Comparison of ENCODE assay signal across 18 cellular contexts in genomic region chr21:29125979-29126378, GRCh38. TPM values are rescaled to one million over a fixed set of nuclear protein-coding genes. Genes with fewer than 3 reads are reported as not detected.
DNase-seq lines count a peak whose midpoint lies in the region; ATAC-seq, FAIRE-seq and TF ChIP-seq lines count a peak whose summit lies in the region.
"Had no signal": no experiment of that assay in that cellular context is flagged by ENCODE, and none has a peak within 500 bp of the region (broad histone marks: within the 10 kb centered on the region; RNA-seq: fewer than 3 reads in every experiment).

No MANE protein-coding gene starts in this region.

- H3K9me3 ChIP-seq in right lobe of liver (no peaks in the 10 kb centered on the region), HepG2 (ENCODE audit: low read length) (no peaks in the 10 kb centered on the region)

- H3K4me3 Mint-ChIP-seq in activated B cell treated with CpG ODN at 0.5 μM for 24 hours (no peak overlapping the region), memory B cell (no peak overlapping the region), osteocyte (ENCODE audit: unreplicated experiment) (no peak overlapping the region), WTC11 (no peak overlapping the region)
- H3K4me3 Mint-ChIP-seq: B cell; CD4-positive, alpha-beta memory T cell; HFFc6 had no signal

- no peaks in the 10 kb centered on the region for H3K27me3 Mint-ChIP-seq in activated B cell treated with CpG ODN at 0.5 μM for 24 hours
- H3K27me3 Mint-ChIP-seq in memory B cell: no peaks in the 10 kb centered on the region
- no peaks in the 10 kb centered on the region for H3K27me3 Mint-ChIP-seq in osteocyte (ENCODE audit: unreplicated experiment)
- H3K27me3 Mint-ChIP-seq in WTC11 (ENCODE audit: low read depth): peaks cover 9% of the 10 kb centered on the region
- H3K27me3 Mint-ChIP-seq: B cell; CD4-positive, alpha-beta memory T cell had no signal

- H3K27me3 ChIP-seq in right lobe of liver (no peaks in the 10 kb centered on the region), HepG2 (ENCODE audit: control insufficient read depth in 1 of 2, insufficient read depth in 2 of 2, low read length in 2 of 2) (no peaks in the 10 kb centered on the region)

- TF ChIP-seq CTCF in right lobe of liver (IDR thresholded peaks at IDR 0.05) (no peak), HepG2 (CRISPR knock-in tag; IDR thresholded peaks at IDR 0.05) (no peak), activated B cell treated with CpG ODN at 0.5 μM for 24 hours (IDR thresholded peaks at IDR 0.05) (no peak), osteocyte (IDR thresholded peaks at IDR 0.05) (no peak), WTC11 (IDR thresholded peaks at IDR 0.05) (no peak)

- ATAC-seq in right lobe of liver: peak; percentile 25 to 54 (median 52)
- ATAC-seq in HepG2: no peak
- ATAC-seq in activated B cell treated with CpG ODN at 0.5 μM for 24 hours (ENCODE audit: low read depth): no peak
- ATAC-seq in memory B cell (ENCODE audit: low read depth): no peak
- ATAC-seq in WTC11: no peak
- ATAC-seq in GM18498 (IDR thresholded peaks at IDR 0.05; ENCODE audit: unreplicated experiment): no peak

- TF ChIP-seq POLR2A in right lobe of liver (IDR thresholded peaks at IDR 0.05): no peak
- no peak for TF ChIP-seq POLR2A in HepG2 (IDR thresholded peaks at IDR 0.05; ENCODE audit: insufficient read depth in 1 of 2, low read depth in 2 of 2, low read length in 2 of 2)

- no peak overlapping the region for H3K4me2 ChIP-seq in HepG2 (ENCODE audit: low read depth, low read length)

- no peak overlapping the region for H2AFZ ChIP-seq in HepG2 (ENCODE audit: low read length)

- peaks cover 3% of the 10 kb centered on the region for H3K36me3 Mint-ChIP-seq in activated B cell treated with CpG ODN at 0.5 μM for 24 hours (ENCODE audit: low read depth)
- peaks cover 7% of the 10 kb centered on the region for H3K36me3 Mint-ChIP-seq in memory B cell
- H3K36me3 Mint-ChIP-seq in osteocyte (ENCODE audit: unreplicated experiment): peaks cover 2% of the 10 kb centered on the region
- 0 out of 2 replicates have a peak, but pooled peaks cover 4% of the 10 kb centered on the region for H3K36me3 Mint-ChIP-seq in WTC11

- no peak for TF ChIP-seq RAD21 in HepG2 (CRISPR knock-in tag; IDR thresholded peaks at IDR 0.05)

- DNase-seq in right lobe of liver (no peak), HepG2 (ENCODE audit: low spot score) (no peak), activated B cell treated with CpG ODN at 0.5 μM for 24 hours (no peak), memory B cell (ENCODE audit: low spot score in 2 of 2) (no peak), osteocyte (ENCODE audit: extremely low spot score, unreplicated experiment) (no peak), WTC11 (ENCODE audit: low spot score) (no peak), NCI-H1092 (lab: John Stamatoyannopoulos, UW) (no peak)
- DNase-seq: ACHN; C1 segment of cervical spinal cord; CD4-positive, alpha-beta memory T cell; DMS153; DMS79 treated with DMSO at 0.1 percent for 48 hours; GDM1; HCEC 1CT; HFFc6 had no signal

- H3K9me3 Mint-ChIP-seq in activated B cell treated with CpG ODN at 0.5 μM for 24 hours: peaks cover 3% of the 10 kb centered on the region
- peaks cover 3% of the 10 kb centered on the region for H3K9me3 Mint-ChIP-seq in memory B cell
- peaks cover 14% of the 10 kb centered on the region for H3K9me3 Mint-ChIP-seq in osteocyte (ENCODE audit: unreplicated experiment)
- H3K9me3 Mint-ChIP-seq in WTC11: peaks cover 26% of the 10 kb centered on the region
- H3K9me3 Mint-ChIP-seq: HFFc6 had no signal

- WGBS in right lobe of liver (ENCODE audit: insufficient coverage, low coverage, low lambda C conversion rate, missing lambda C conversion rate): 38% methylated on average over 3 of the region's 3 CpGs
- 2% methylated on average over 3 of the region's 3 CpGs for WGBS in HepG2 (ENCODE audit: low lambda C conversion rate)

- H3K4me3 ChIP-seq in right lobe of liver (no peak overlapping the region), HepG2 (replicated peaks in 1 of 3; ENCODE audit: insufficient read depth in 1 of 3, low read depth in 2 of 3, low read length in 3 of 3) (no peak overlapping the region)

- FAIRE-seq in HepG2 (lab: Jason Lieb, UNC): no peak

- H3K36me3 ChIP-seq in right lobe of liver: no peaks in the 10 kb centered on the region
- no peaks in the 10 kb centered on the region for H3K36me3 ChIP-seq in HepG2 (replicated peaks in 1 of 2; ENCODE audit: control insufficient read depth in 1 of 2, insufficient read depth in 2 of 2, low read length in 2 of 2)

- BruUV-seq in HepG2 (replicated peaks; lab: Mats Ljungman, UMichigan): no TSS peak

- in situ Hi-C loops in HepG2 (cut with HindIII; ENCODE audit: extremely low pct_ligation_motif_present, low pct_unique_long_range_greater_than_20kb): no loop called here

- no peaks in the 10 kb centered on the region for H3K79me2 ChIP-seq in HepG2 (ENCODE audit: insufficient read depth, low read length)

- no peak overlapping the region for H3K9ac ChIP-seq in HepG2 (ENCODE audit: insufficient read depth, low read depth, low read length)

- H3K4me1 ChIP-seq in right lobe of liver (no peaks in the 10 kb centered on the region), HepG2 (ENCODE audit: insufficient read depth, low read length) (no peaks in the 10 kb centered on the region)

- intact Hi-C loops in right lobe of liver (cut with DNase I) (no loop called here), HepG2 (cut with micrococcal nuclease; ENCODE audit: unreplicated experiment) (no loop called here), activated B cell treated with CpG ODN at 0.5 μM for 24 hours (cut with micrococcal nuclease) (loop anchor here (1.0 to 5.0 kb wide), 3 partner anchors 34 to 107 kb away; no protein-coding TSS in a partner anchor)

- H3K27ac Mint-ChIP-seq in activated B cell treated with CpG ODN at 0.5 μM for 24 hours (peak overlapping the region; percentile 69), memory B cell (peak overlapping the region; percentile 89), osteocyte (ENCODE audit: unreplicated experiment) (no peak overlapping the region), WTC11 (no peak overlapping the region)
- H3K27ac Mint-ChIP-seq: CD4-positive, alpha-beta memory T cell; HFFc6 had no signal

- H3K27ac ChIP-seq in right lobe of liver: no peak overlapping the region
- H3K27ac ChIP-seq in HepG2 (ENCODE audit: extremely low read length, insufficient read depth, low read length): no peak overlapping the region
- H3K27ac ChIP-seq: HL-60 had no signal

- peaks cover 40% of the 10 kb centered on the region for H3K4me1 Mint-ChIP-seq in activated B cell treated with CpG ODN at 0.5 μM for 24 hours
- H3K4me1 Mint-ChIP-seq in memory B cell: peaks cover 33% of the 10 kb centered on the region
- peaks cover 22% of the 10 kb centered on the region for H3K4me1 Mint-ChIP-seq in osteocyte (ENCODE audit: unreplicated experiment)
- no peaks in the 10 kb centered on the region for H3K4me1 Mint-ChIP-seq in WTC11
- H3K4me1 Mint-ChIP-seq: CD4-positive, alpha-beta memory T cell had no signal

- POLR2A ChIA-PET in HepG2 (lab: Yijun Ruan, JAX) (no interaction called here), activated B cell treated with CpG ODN at 0.5 μM for 24 hours (lab: Charles Lee) (interaction anchor here (2.1 kb wide), 1 partner anchor 70 kb away, joined by 18 read pairs; no protein-coding TSS in a partner anchor), WTC11 (lab: Charles Lee) (no interaction called here)

- TF ChIP-seq EP300 in HepG2 (IDR thresholded peaks at IDR 0.05; ENCODE audit: low read depth in 2 of 2, low read length in 2 of 2): no peak
- TF ChIP-seq EP300 in HepG2 (CRISPR knock-in tag; IDR thresholded peaks at IDR 0.05; ENCODE audit: borderline replicate concordance): no peak

- CTCF ChIA-PET in HepG2 (lab: Yijun Ruan, JAX; ENCODE audit: low intra/inter-chr PET ratio, low total read pairs): no interaction called here
- CTCF ChIA-PET in activated B cell treated with CpG ODN at 0.5 μM for 24 hours (lab: Charles Lee): no interaction called here
- CTCF ChIA-PET in WTC11 (lab: Charles Lee): no interaction called here

- H4K20me1 ChIP-seq in HepG2 (ENCODE audit: insufficient read depth, low read length): no peaks in the 10 kb centered on the region

RNA-seq across cellular contexts. Expression of gene MAP3K7CL, which starts 4.5 kb away (rescaled TPM):
- total RNA-seq in right lobe of liver (1 to 10 TPM; 2.0 to 3.5 (median 2.8) TPM), HepG2 (2016; rRNA removed; fragmentation: Illumina TruSeq; extraction: Trizol) (0.15 TPM in 1 of 2 replicates, not detected in the other), activated B cell treated with CpG ODN at 0.5 μM for 24 hours (7.9 and 11.4 TPM in 2 replicates), osteocyte (1.8 and 2.4 TPM in 2 replicates), WTC11 (2021) (0.15 to 0.37 TPM in 2 of 3 replicates, not detected in the other)
- total RNA-seq in HepG2 (2016; cell fraction: cytosol; rRNA removed; fragmentation: Illumina TruSeq; extraction: Trizol; ENCODE audit: low read depth): not detected in 2 replicates
- 0.37 TPM in 1 of 2 replicates, not detected in the other for total RNA-seq in HepG2 (2016; cell fraction: insoluble cytoplasmic fraction; rRNA removed; fragmentation: Illumina TruSeq; extraction: Trizol)
- not detected in 2 replicates for total RNA-seq in HepG2 (2016; cell fraction: membrane; rRNA removed; fragmentation: Illumina TruSeq; extraction: Trizol)
- not detected in 2 replicates for total RNA-seq in HepG2 (2016; cell fraction: nucleus; rRNA removed; fragmentation: Illumina TruSeq; extraction: Trizol)
- 0.04 TPM in 1 of 2 replicates, not detected in the other for polyA plus RNA-seq in HepG2 (2011; rRNA removed)
- 0.04 TPM in 1 of 2 replicates, not detected in the other for polyA plus RNA-seq in HepG2 (2011; cell fraction: cytosol; rRNA removed)
- not detected in 2 replicates for polyA plus RNA-seq in HepG2 (2011; cell fraction: nucleus; rRNA removed)
- polyA plus RNA-seq in HepG2 (2012): not detected in 2 replicates
- 0.18 TPM in 1 of 2 replicates, not detected in the other for polyA plus RNA-seq in HepG2 (2016; cell fraction: cytosol; fragmentation: Illumina TruSeq; extraction: Trizol; ENCODE audit: low read depth)
- not detected in 2 replicates for polyA plus RNA-seq in HepG2 (2016; cell fraction: insoluble cytoplasmic fraction; fragmentation: Illumina TruSeq; extraction: Trizol; ENCODE audit: low read depth)
- 0.13 and 0.19 TPM in 2 replicates for polyA plus RNA-seq in HepG2 (2016; cell fraction: membrane; fragmentation: Illumina TruSeq; extraction: Trizol; ENCODE audit: low read depth)
- not detected in 2 replicates for polyA plus RNA-seq in HepG2 (2016; cell fraction: nucleus; fragmentation: Illumina TruSeq; extraction: Trizol; ENCODE audit: insufficient read depth, low read depth)
- 5.5 TPM in 1 of 2 replicates, not detected in the other for polyA minus RNA-seq in HepG2 (2011; rRNA and poly(A)+ RNA removed; ENCODE audit: low replicate concordance)
- polyA minus RNA-seq in HepG2 (2011; cell fraction: cytosol; rRNA and poly(A)+ RNA removed): not detected in 2 replicates
- not detected in 2 replicates for polyA minus RNA-seq in HepG2 (2011; cell fraction: nucleus; rRNA and poly(A)+ RNA removed)

RNA-seq across cellular contexts. Expression of gene CCT8, which starts 52.5 kb away (rescaled TPM):
- total RNA-seq in right lobe of liver: 10 to 100 TPM; 34.3 to 83.1 (median 55.0) TPM
- 325 and 538 TPM in 2 replicates for total RNA-seq in HepG2 (2016; rRNA removed; fragmentation: Illumina TruSeq; extraction: Trizol)
- 81.4 and 96.3 TPM in 2 replicates for total RNA-seq in HepG2 (2016; cell fraction: cytosol; rRNA removed; fragmentation: Illumina TruSeq; extraction: Trizol; ENCODE audit: low read depth)
- total RNA-seq in HepG2 (2016; cell fraction: insoluble cytoplasmic fraction; rRNA removed; fragmentation: Illumina TruSeq; extraction: Trizol): 336 and 530 TPM in 2 replicates
- 134 and 165 TPM in 2 replicates for total RNA-seq in HepG2 (2016; cell fraction: membrane; rRNA removed; fragmentation: Illumina TruSeq; extraction: Trizol)
- total RNA-seq in HepG2 (2016; cell fraction: nucleus; rRNA removed; fragmentation: Illumina TruSeq; extraction: Trizol): 137 and 155 TPM in 2 replicates
- polyA plus RNA-seq in HepG2 (2011; rRNA removed): 87.0 and 127 TPM in 2 replicates
- polyA plus RNA-seq in HepG2 (2011; cell fraction: cytosol; rRNA removed): 80.0 and 97.4 TPM in 2 replicates
- 53.9 and 70.6 TPM in 2 replicates for polyA plus RNA-seq in HepG2 (2011; cell fraction: nucleus; rRNA removed)
- polyA plus RNA-seq in HepG2 (2012): 174 and 217 TPM in 2 replicates
- polyA plus RNA-seq in HepG2 (2016; cell fraction: cytosol; fragmentation: Illumina TruSeq; extraction: Trizol; ENCODE audit: low read depth): 45.9 and 52.2 TPM in 2 replicates
- polyA plus RNA-seq in HepG2 (2016; cell fraction: insoluble cytoplasmic fraction; fragmentation: Illumina TruSeq; extraction: Trizol; ENCODE audit: low read depth): 406 and 427 TPM in 2 replicates
- polyA plus RNA-seq in HepG2 (2016; cell fraction: membrane; fragmentation: Illumina TruSeq; extraction: Trizol; ENCODE audit: low read depth): 80.8 and 98.2 TPM in 2 replicates
- polyA plus RNA-seq in HepG2 (2016; cell fraction: nucleus; fragmentation: Illumina TruSeq; extraction: Trizol; ENCODE audit: insufficient read depth, low read depth): 196 and 213 TPM in 2 replicates
- polyA minus RNA-seq in HepG2 (2011; rRNA and poly(A)+ RNA removed; ENCODE audit: low replicate concordance): 56.7 and 122 TPM in 2 replicates
- 110 and 112 TPM in 2 replicates for polyA minus RNA-seq in HepG2 (2011; cell fraction: cytosol; rRNA and poly(A)+ RNA removed)
- polyA minus RNA-seq in HepG2 (2011; cell fraction: nucleus; rRNA and poly(A)+ RNA removed): 74.0 and 108 TPM in 2 replicates
- total RNA-seq in activated B cell treated with CpG ODN at 0.5 μM for 24 hours: 170 and 179 TPM in 2 replicates
- 130 and 132 TPM in 2 replicates for total RNA-seq in osteocyte
- total RNA-seq in WTC11 (2021): 329 to 335 TPM (median 333 TPM) in 3 replicates

Comparison
In these comparisons a context has a peak if more than half of its experiments do, and no peak if none do; other contexts are left out.
1. ATAC-seq: peak in right lobe of liver (4 of 4); none in HepG2 (single experiment), activated B cell treated with CpG ODN at 0.5 μM for 24 hours (single experiment), memory B cell (single experiment), WTC11 (single experiment) and GM18498 (single experiment).
2. H3K27ac Mint-ChIP-seq: peak in activated B cell treated with CpG ODN at 0.5 μM for 24 hours (single experiment) and memory B cell (single experiment); none in osteocyte (single experiment) and WTC11 (single experiment).